ENCODE assay signal across 19 cellular contexts in genomic region chr4:184803133-184803532, GRCh38. TPM values are rescaled to one million over a fixed set of nuclear protein-coding genes. Genes with fewer than 3 reads are reported as not detected.
DNase-seq lines count a peak whose midpoint lies in the region; ATAC-seq and TF ChIP-seq lines count a peak whose summit lies in the region.
"Had no signal": no experiment of that assay in that cellular context is flagged by ENCODE, and none has a peak within 500 bp of the region (broad histone marks: within the 10 kb centered on the region; RNA-seq: fewer than 3 reads in every experiment).

No MANE protein-coding gene starts in this region.

- H3K9me3 ChIP-seq in lower lobe of right lung = no peaks in the 10 kb centered on the region
- no peaks in the 10 kb centered on the region for H3K9me3 ChIP-seq in subcutaneous abdominal adipose tissue (ENCODE audit: control insufficient read depth in 5 of 5, low read length in 5 of 5)
- H3K9me3 ChIP-seq in BE2C = no peaks in the 10 kb centered on the region

- peaks cover 47% of the 10 kb centered on the region for H3K4me1 ChIP-seq in lower lobe of right lung
- peaks cover 4 to 86% (median 73%) of the 10 kb centered on the region in 5 donors for H3K4me1 ChIP-seq in subcutaneous abdominal adipose tissue (ENCODE audit: control insufficient read depth in 5 of 5, insufficient read depth in 5 of 5, low read length in 5 of 5)
- H3K4me1 ChIP-seq in BE2C = peaks cover 12% of the 10 kb centered on the region

- intact Hi-C loops in lower lobe of right lung (cut with DNase I) = no loop called here

- H3K9ac ChIP-seq in subcutaneous abdominal adipose tissue (ENCODE audit: low read length in 5 of 5) = peak overlapping the region in 3 of 5 donors; percentile 6 to 69 (median 57)
- H3K9ac ChIP-seq: KMS-11 had no signal

- H3K36me3 ChIP-seq in lower lobe of right lung (peaks cover 33% of the 10 kb centered on the region), subcutaneous abdominal adipose tissue (ENCODE audit: control insufficient read depth in 5 of 5, insufficient read depth in 5 of 5, low read length in 5 of 5) (peaks cover 0 to 33% (median 8%) of the 10 kb centered on the region in 5 donors), BE2C (no peaks in the 10 kb centered on the region)

- H3K27me3 ChIP-seq in lower lobe of right lung (ENCODE audit: low read depth) = no peaks in the 10 kb centered on the region
- no peaks in the 10 kb centered on the region for H3K27me3 ChIP-seq in subcutaneous abdominal adipose tissue (ENCODE audit: control insufficient read depth in 5 of 5, insufficient read depth in 4 of 5, low read length in 5 of 5)
- no peaks in the 10 kb centered on the region for H3K27me3 ChIP-seq in BE2C

- H3K27ac ChIP-seq in lower lobe of right lung (no peak overlapping the region), subcutaneous abdominal adipose tissue (ENCODE audit: low read depth, low read length) (peak overlapping the region; percentile 95)
- H3K27ac ChIP-seq: KMS-11 had no signal

- DNase-seq in LNCaP clone FGC (ENCODE audit: low read depth) (no peak), epithelial cell of proximal tubule (ENCODE audit: low read depth) (no peak), lower lobe of right lung (no peak), BE2C (no peak), kidney tubule cell (ENCODE audit: low spot score) (no peak)
- no peak for DNase-seq in activated naive CD4-positive, alpha-beta T cell treated with Interleukin-2 at 50 U/mL for 16 hours
- DNase-seq: AML-193; CD4-positive, alpha-beta T cell; DMS79 treated with DMSO at 0.1 percent for 48 hours; MM.1S; NCI-H1105 treated with DMSO at 0.1 percent for 48 hours; NCI-H187 treated with DMSO at 0.1 percent for 48 hours; NCI-H2171; NCI-H82 had no signal

- ATAC-seq in lower lobe of right lung = no peak
- ATAC-seq in HG02885 (IDR thresholded peaks at IDR 0.05; ENCODE audit: poor library complexity, unreplicated experiment) = no peak
- ATAC-seq: Panc1, Right ventricle myocardium inferior had no signal

- TF ChIP-seq CTCF in LNCaP clone FGC (IDR thresholded peaks at IDR 0.05; ENCODE audit: control insufficient read depth, extremely low read depth, insufficient read depth) (no peak), epithelial cell of proximal tubule (conservative IDR thresholded peaks at IDR 0.05; ENCODE audit: low read depth, low read length) (no peak), lower lobe of right lung (IDR thresholded peaks at IDR 0.05) (no peak), BE2C (IDR thresholded peaks at IDR 0.05; ENCODE audit: low read depth, low read length) (no peak)

- H3K4me3 ChIP-seq in LNCaP clone FGC (ENCODE audit: low read depth, low read length) (peak overlapping the region; percentile 50), epithelial cell of proximal tubule (ENCODE audit: low read depth, low read length) (peak overlapping the region; percentile 69), lower lobe of right lung (peak overlapping the region; percentile 44), subcutaneous abdominal adipose tissue (ENCODE audit: low read depth in 1 of 5, low read length in 5 of 5) (peak overlapping the region; percentile 22 to 58 (median 47)), BE2C (ENCODE audit: low read depth, low read length) (no peak overlapping the region)

RNA-seq across cellular contexts. Expression of gene ACSL1, which starts 22.6 kb away (rescaled TPM):
- total RNA-seq in epithelial cell of proximal tubule (18.5 and 27.5 TPM in 2 replicates), lower lobe of right lung (321 TPM)
- 9.4 TPM for polyA plus RNA-seq in BE2C (2012; ENCODE audit: insufficient read depth, insufficient read length, low read depth)

Comparison
In these comparisons a context has a peak if more than half of its experiments do, and no peak if none do; other contexts are left out.
1. RNA of gene ACSL1, which starts 22.6 kb away (total RNA-seq): 321 TPM in lower lobe of right lung (single experiment); 18.5 to 27.5 TPM in epithelial cell of proximal tubule; every median in the first group is over 10 times any median in the second.